Comparison of ENCODE assay signal across 8 cellular contexts in genomic region chr9:112793213-112793810, GRCh38. TPM values are rescaled to one million over a fixed set of nuclear protein-coding genes. Genes with fewer than 3 reads are reported as not detected.
DNase-seq lines count a peak whose midpoint lies in the region; ATAC-seq and TF ChIP-seq lines count a peak whose summit lies in the region.

No MANE protein-coding gene starts in this region.

- intact Hi-C loops in left lung (cut with DNase I): no loop called here

- H3K27ac ChIP-seq in left lung: no peak overlapping the region

- H3K4me3 ChIP-seq in HFF-Myc (replicated peaks; ENCODE audit: low read depth, low read length): no peak overlapping the region
- no peak overlapping the region for H3K4me3 ChIP-seq in left lung

- TF ChIP-seq CTCF in HFF-Myc (IDR thresholded peaks at IDR 0.05; ENCODE audit: low read depth, low read length, missing control alignments) (peak; percentile 86), left lung (IDR thresholded peaks at IDR 0.05) (peak; percentile 49 to 58)

- DNase-seq in GM03348 (ENCODE audit: low spot score) (peak; percentile 78), HFF-Myc (ENCODE audit: extremely low read depth, low read depth) (peak; percentile 40), NCI-H1930 (lab: John Stamatoyannopoulos, UW) (peak; percentile 5 to 29), left lung (peak; percentile 70 to 89), cortex of kidney (lab: John Stamatoyannopoulos, UW) (no peak)
- peak; percentile 71 for DNase-seq in central memory CD4-positive, alpha-beta T cell
- DNase-seq in stimulated activated CD8-positive, alpha-beta memory T cell treated with anti-CD3 and anti-CD28 coated beads, Interleukin-15, amount 100 ng/mL, for 24 hours (ENCODE audit: low read depth): peak; percentile 58

- no peaks in the 10 kb centered on the region for H3K9me3 ChIP-seq in left lung

- H3K36me3 ChIP-seq in left lung: no peaks in the 10 kb centered on the region

- peak; percentile 83 to 89 for ATAC-seq in activated CD4-positive, CD25-positive, alpha-beta regulatory T cell treated with anti-CD3 and anti-CD28 coated beads, Interleukin-2, amount 50 U/mL, for 24 hours
- ATAC-seq in left lung: peak; percentile 79

- H3K4me1 ChIP-seq in left lung: peaks cover 12 to 34% of the 10 kb centered on the region in 2 donors

- H3K27me3 ChIP-seq in left lung: no peaks in the 10 kb centered on the region

RNA-seq across cellular contexts. Expression of gene SNX30, which starts 42.8 kb away (rescaled TPM):
- 10 to 100 TPM; 51.2 to 69.4 TPM for total RNA-seq in left lung
